Comparison of ENCODE assay signal across 13 cellular contexts in the genomic region with DNA sequence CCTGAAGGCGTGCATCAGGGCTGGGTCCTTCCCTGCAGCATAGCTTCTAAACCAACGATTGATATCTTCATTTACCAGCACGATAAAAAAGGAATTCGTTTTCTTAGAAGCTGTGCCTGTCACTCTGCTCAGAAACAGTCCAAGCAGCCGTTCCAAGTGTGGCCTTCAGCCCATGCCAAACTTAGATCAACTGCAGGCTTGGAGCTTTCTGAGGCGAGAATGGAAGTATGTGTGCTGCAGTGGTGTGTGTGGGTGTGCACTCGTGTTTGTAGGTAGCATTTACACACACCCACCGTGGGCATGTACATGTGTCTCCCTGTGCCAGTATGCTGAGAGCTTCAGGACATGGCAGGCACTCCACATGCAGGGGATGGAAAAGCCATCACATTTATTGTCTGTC.
A peak's percentile ranks its signal among the peaks of the same experiment; 100 is the strongest.
DNase-seq lines count a peak whose midpoint lies in the region; ATAC-seq and TF ChIP-seq lines count a peak whose summit lies in the region.
"Had no signal": no experiment of that assay in that cellular context is flagged by ENCODE, and none has a peak within 500 bp of the region (broad histone marks: within the 10 kb centered on the region; RNA-seq: fewer than 3 reads in every experiment).

No MANE protein-coding gene starts in this region.

- H3K4me3 ChIP-seq in MM.1S (ENCODE audit: low read length) (no peak overlapping the region), fibroblast of pulmonary artery (replicated peaks; ENCODE audit: low read depth, low read length) (no peak overlapping the region), neuronal stem cell (ENCODE audit: low read length in 2 of 2) (no peak overlapping the region)
- H3K4me3 ChIP-seq: mucosa of descending colon had no signal

- peaks cover 50% of the 10 kb centered on the region for H3K27me3 Mint-ChIP-seq in stimulated activated memory B cell treated with anti-CD40 and anti-IgM and Interleukin-4, amounts not matched to agents 10 μg/mL and 1 μg/mL and 100 μg/mL, for 72 hours

- TF ChIP-seq CTCF in MM.1S (IDR thresholded peaks at IDR 0.05; ENCODE audit: low read length) (no peak), fibroblast of pulmonary artery (IDR thresholded peaks at IDR 0.05; ENCODE audit: low read length, missing control alignments) (no peak)

- H3K23ac ChIP-seq in neuronal stem cell (ENCODE audit: low read depth, low read length, poor library complexity): no peak overlapping the region

- H3K36me3 Mint-ChIP-seq in stimulated activated memory B cell treated with anti-CD40 and anti-IgM and Interleukin-4, amounts not matched to agents 10 μg/mL and 1 μg/mL and 100 μg/mL, for 72 hours: no peaks in the 10 kb centered on the region

- H3K79me1 ChIP-seq in neuronal stem cell (ENCODE audit: low read depth, low read length): no peaks in the 10 kb centered on the region

- ATAC-seq in HG02938 (IDR thresholded peaks at IDR 0.05; ENCODE audit: unreplicated experiment): no peak
- no peak for ATAC-seq in GM18520 (IDR thresholded peaks at IDR 0.05; ENCODE audit: unreplicated experiment)
- no peak for ATAC-seq in stimulated activated memory B cell treated with anti-CD40 and anti-IgM and Interleukin-4, amounts not matched to agents 10 μg/mL and 1 μg/mL and 100 μg/mL, for 72 hours

- H2BK5ac ChIP-seq in neuronal stem cell (ENCODE audit: low read length): peak overlapping the region; percentile 49

- H2AK5ac ChIP-seq in neuronal stem cell (ENCODE audit: low read depth, low read length): no peak overlapping the region

- H3K4me1 Mint-ChIP-seq in stimulated activated memory B cell treated with anti-CD40 and anti-IgM and Interleukin-4, amounts not matched to agents 10 μg/mL and 1 μg/mL and 100 μg/mL, for 72 hours: no peaks in the 10 kb centered on the region

- H4K91ac ChIP-seq in neuronal stem cell (ENCODE audit: low read depth, low read length, poor library complexity): no peak overlapping the region

- H4K8ac ChIP-seq in neuronal stem cell (ENCODE audit: low read depth, low read length): no peak overlapping the region

- H4K20me1 ChIP-seq in MM.1S (ENCODE audit: insufficient read depth, low read length): no peaks in the 10 kb centered on the region

- H3K27ac ChIP-seq in MM.1S (ENCODE audit: low read length): no peak overlapping the region
- no peak overlapping the region for H3K27ac ChIP-seq in neuronal stem cell (replicated peaks; ENCODE audit: low read length)
- H3K27ac ChIP-seq: KMS-11 had no signal

- H3K9ac ChIP-seq in MM.1S (ENCODE audit: low read length) (no peak overlapping the region), neuronal stem cell (ENCODE audit: low read depth, low read length, poor library complexity) (no peak overlapping the region)
- H3K9ac ChIP-seq: KMS-11 had no signal

- no peaks in the 10 kb centered on the region for H3F3A ChIP-seq in MM.1S (ENCODE audit: insufficient read depth, low read length)

- peak overlapping the region; percentile 93 for H2BK15ac ChIP-seq in neuronal stem cell (ENCODE audit: low read length)

- H3K4me1 ChIP-seq in MM.1S (ENCODE audit: low read length): peaks cover 15% of the 10 kb centered on the region
- H3K4me1 ChIP-seq in neuronal stem cell (ENCODE audit: control insufficient read depth in 2 of 2, insufficient read depth in 1 of 2, low read depth in 1 of 2, low read length in 2 of 2): peaks cover 10% of the 10 kb centered on the region in 2 donors

- H3K4me2 ChIP-seq in MM.1S (ENCODE audit: low read depth, low read length) (peak overlapping the region; percentile 40; the same call in 1 of the 2 replicates), neuronal stem cell (ENCODE audit: insufficient read depth, low read length, poor library complexity, severe bottlenecking) (no peak overlapping the region)
- H3K4me2 ChIP-seq: KMS-11 had no signal

- no peaks in the 10 kb centered on the region for H3K79me2 ChIP-seq in MM.1S (ENCODE audit: low read length)

- H3K27me3 ChIP-seq in MM.1S (replicated peaks; ENCODE audit: insufficient read depth, low read length): no peaks in the 10 kb centered on the region
- H3K27me3 ChIP-seq in neuronal stem cell (ENCODE audit: control insufficient read depth in 3 of 3, insufficient read depth in 3 of 3, low read depth in 1 of 3, low read length in 3 of 3): peaks cover 0 to 6% (median 0%) of the 10 kb centered on the region in 3 experiments

- no peaks in the 10 kb centered on the region for H3K9me2 ChIP-seq in MM.1S (replicated peaks; ENCODE audit: insufficient read depth, low read length)

- H3K18ac ChIP-seq in neuronal stem cell (ENCODE audit: low read length): peak overlapping the region; percentile 55

- DNase-seq in AG20443 (ENCODE audit: low spot score): peak; percentile 27
- DNase-seq in MM.1S: no peak
- DNase-seq in fibroblast of pulmonary artery (ENCODE audit: low read depth): peak; percentile 3
- DNase-seq in neuronal stem cell (ENCODE audit: low spot score): no peak
- DNase-seq in stimulated activated CD4-positive, alpha-beta T cell treated with anti-CD3 and anti-CD28 coated beads, Interleukin-4, amount 100 ng/mL, for 24 hours: no peak
- DNase-seq: stimulated activated naive CD4-positive, alpha-beta T cell treated with Interleukin-2 at 50 U/mL for 16 hours had no signal

- H3K4ac ChIP-seq in neuronal stem cell (ENCODE audit: low read length): no peak overlapping the region

- H3K36me3 ChIP-seq in MM.1S (replicated peaks; ENCODE audit: insufficient read depth, low read length) (no peaks in the 10 kb centered on the region), neuronal stem cell (replicated peaks in 1 of 2; ENCODE audit: control insufficient read depth in 2 of 2, insufficient read depth in 2 of 2, low read length in 2 of 2) (no peaks in the 10 kb centered on the region)

- H3K9me3 ChIP-seq in MM.1S (replicated peaks; ENCODE audit: insufficient read depth, low read length) (no peaks in the 10 kb centered on the region), neuronal stem cell (replicated peaks in 1 of 2; ENCODE audit: control insufficient read depth in 2 of 2, insufficient read depth in 1 of 2, low read depth in 1 of 2, low read length in 2 of 2) (no peaks in the 10 kb centered on the region)
- H3K9me3 ChIP-seq: mucosa of descending colon had no signal

- H3K9me3 Mint-ChIP-seq in stimulated activated memory B cell treated with anti-CD40 and anti-IgM and Interleukin-4, amounts not matched to agents 10 μg/mL and 1 μg/mL and 100 μg/mL, for 72 hours: no peaks in the 10 kb centered on the region
- H3K9me3 Mint-ChIP-seq: dendritic cell treated with granulocyte-macrophage colony-stimulating factor and Interleukin-4, amounts not matched to agents 40 ng/mL and 50 ng/mL, for 4 days had no signal

- no peak overlapping the region for H3K14ac ChIP-seq in neuronal stem cell (ENCODE audit: low read length)

- H2BK120ac ChIP-seq in neuronal stem cell (ENCODE audit: low read depth, low read length): no peak overlapping the region

- WGBS in neuronal stem cell (ENCODE audit: extremely low coverage in 2 of 2, insufficient read length in 2 of 2, insufficient replicate concordance in 1 of 2), 2 donors: no CpG with 5 or more reads among the region's 8 CpGs

- H2AFZ ChIP-seq in MM.1S (ENCODE audit: low read length) (no peak overlapping the region), neuronal stem cell (ENCODE audit: low read length) (peak overlapping the region; percentile 88)

- no peak overlapping the region for H3K4me3 Mint-ChIP-seq in stimulated activated memory B cell treated with anti-CD40 and anti-IgM and Interleukin-4, amounts not matched to agents 10 μg/mL and 1 μg/mL and 100 μg/mL, for 72 hours
- H3K4me3 Mint-ChIP-seq: B cell; dendritic cell treated with granulocyte-macrophage colony-stimulating factor and Interleukin-4, amounts not matched to agents 40 ng/mL and 50 ng/mL, for 4 days had no signal

- H3K27ac Mint-ChIP-seq in stimulated activated memory B cell treated with anti-CD40 and anti-IgM and Interleukin-4, amounts not matched to agents 10 μg/mL and 1 μg/mL and 100 μg/mL, for 72 hours: no peak overlapping the region
- H3K27ac Mint-ChIP-seq: B cell; dendritic cell treated with granulocyte-macrophage colony-stimulating factor and Interleukin-4, amounts not matched to agents 40 ng/mL and 50 ng/mL, for 4 days had no signal

- peak overlapping the region; percentile 48 for H2BK12ac ChIP-seq in neuronal stem cell (ENCODE audit: low read length)

Comparison
In these comparisons a context has a peak if more than half of its experiments do, and no peak if none do; other contexts are left out.
1. DNase-seq: peak in AG20443 (single experiment) and fibroblast of pulmonary artery (single experiment); none in MM.1S (single experiment), neuronal stem cell (single experiment) and stimulated activated CD4-positive, alpha-beta T cell treated with anti-CD3 and anti-CD28 coated beads, Interleukin-4, amount 100 ng/mL, for 24 hours (single experiment).